12 cellular contexts compared by ENCODE assay signal in the genomic region with DNA sequence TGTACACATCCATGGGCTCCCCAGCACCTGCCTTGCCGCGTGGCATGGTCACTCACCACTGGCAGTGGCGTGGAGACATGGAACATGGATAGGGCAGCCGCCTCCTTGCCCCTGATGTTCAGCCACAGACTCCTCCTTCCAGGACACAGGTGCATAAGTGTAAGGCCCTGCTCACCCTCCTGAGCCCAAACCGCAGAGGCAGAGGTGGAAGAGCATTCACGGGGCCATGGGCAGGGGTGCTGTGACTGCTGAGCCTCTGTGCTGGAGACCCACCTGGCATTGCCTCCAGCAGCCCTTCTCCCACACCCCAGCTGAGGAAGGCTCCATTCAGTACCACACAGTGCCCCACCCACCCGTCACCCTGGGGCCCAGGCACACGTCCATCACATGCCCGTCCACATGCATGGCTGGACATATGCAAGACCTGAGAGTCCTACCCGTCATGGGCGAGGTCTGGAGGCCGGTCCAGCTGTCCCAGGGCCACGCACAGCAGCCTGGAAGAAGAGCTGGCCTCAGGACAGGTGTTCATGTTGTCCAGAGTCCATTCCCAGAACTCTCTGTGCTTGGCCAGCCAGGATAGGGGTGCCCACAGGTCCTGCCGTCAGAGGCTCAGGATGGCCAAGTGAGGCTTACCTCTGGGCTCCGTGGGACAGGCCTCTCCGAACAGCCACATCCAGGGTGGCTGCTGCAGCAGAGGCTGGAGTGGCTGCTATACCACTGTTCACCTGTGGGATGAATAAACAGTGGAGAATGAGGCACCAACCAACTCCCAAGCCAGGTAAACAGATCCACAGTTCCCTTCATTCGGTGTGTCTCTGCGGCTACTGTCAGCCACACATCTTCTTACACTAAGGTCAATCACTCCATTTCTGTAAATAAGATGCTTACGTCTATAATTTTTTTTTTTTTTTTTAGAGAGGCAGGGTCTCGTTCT. TPM values are rescaled to one million over a fixed set of nuclear protein-coding genes. Genes with fewer than 3 reads are reported as not detected.
A peak's percentile ranks its signal among the peaks of the same experiment; 100 is the strongest.
DNase-seq lines count a peak whose midpoint lies in the region; ATAC-seq, FAIRE-seq and TF ChIP-seq lines count a peak whose summit lies in the region.
"Had no signal": no experiment of that assay in that cellular context is flagged by ENCODE, and none has a peak within 500 bp of the region (broad histone marks: within the 10 kb centered on the region; RNA-seq: fewer than 3 reads in every experiment).

No MANE protein-coding gene starts in this region.

- CTCF ChIA-PET in GM12878 (lab: Yijun Ruan, JAX) = interaction anchor here (1.2 to 1.6 kb wide), 2 partner anchors 9 to 14 kb away, joined by 3 read pairs; no protein-coding TSS in a partner anchor

- H3K9ac ChIP-seq in HUES6 (ENCODE audit: low read length) (no peak overlapping the region), GM12878 (ENCODE audit: control insufficient read depth, insufficient read depth, low read length) (no peak overlapping the region)

- peak; percentile 32; the same call in 1 of the 2 replicates for TF ChIP-seq POLR2A in GM12878 (IDR thresholded peaks at IDR 0.05; ENCODE audit: low read depth, low read length)

- FAIRE-seq in GM12878 (lab: Jason Lieb, UNC) = no peak
- FAIRE-seq: frontal cortex had no signal

- H4K20me1 ChIP-seq in GM12878 (ENCODE audit: control insufficient read depth, insufficient read depth) = no peaks in the 10 kb centered on the region; the same call in none of the 2 replicates

- BruUV-seq in GM12878 (replicated peaks; lab: Mats Ljungman, UMichigan) = no TSS peak

- no peaks in the 10 kb centered on the region for H3K27me3 Mint-ChIP-seq in nephron (ENCODE audit: low read depth)

- H3K4me1 Mint-ChIP-seq in nephron = peaks cover 15% of the 10 kb centered on the region

- peak overlapping the region; percentile 76 to 97 (median 81) for H3K4me3 Mint-ChIP-seq in nephron

- RAD21 ChIA-PET in GM12878 (lab: Charles Lee; ENCODE audit: unreplicated experiment) = no interaction called here

- H3K9me3 ChIP-seq in HUES6 (ENCODE audit: control insufficient read depth, insufficient read depth, low read depth, low read length) = no peaks in the 10 kb centered on the region
- H3K9me3 ChIP-seq in GM12878 (replicated peaks; ENCODE audit: control insufficient read depth, insufficient read depth, low read length) = no peaks in the 10 kb centered on the region

- TF ChIP-seq CTCF in GM12878 (IDR thresholded peaks at IDR 0.05 in 2 of 3, conservative IDR thresholded peaks at IDR 0.05 in 1 of 3; ENCODE audit: control insufficient read depth in 2 of 3, extremely low read depth in 1 of 3, insufficient read depth in 1 of 3, low read depth in 3 of 3, low read length in 3 of 3) = peak in 2 of 3 experiments; percentile 11 to 14; a peak in 2 of 6 replicates
- no peak for TF ChIP-seq CTCF in nephron (IDR thresholded peaks at IDR 0.05; ENCODE audit: unreplicated experiment in 3 of 3)

- DNase-seq in COLO668 (lab: John Stamatoyannopoulos, UW; ENCODE audit: unreplicated experiment) (peak; percentile 13), GM12878 (ENCODE audit: low read depth, low spot score) (no peak), DMS153 (lab: John Stamatoyannopoulos, UW) (no peak), cerebellar cortex (ENCODE audit: low spot score) (no peak)
- DNase-seq: KG1, retina, Right ventricle myocardium superior had no signal

- 73% methylated on average over 18 of the region's 20 CpGs for WGBS in GM12878 (ENCODE audit: insufficient coverage, insufficient replicate concordance, low lambda C conversion rate, missing lambda C conversion rate)

- intact Hi-C loops in GM12878 (cut with micrococcal nuclease; ENCODE audit: unreplicated experiment) = loop anchor here (10.0 kb wide), 1 partner anchor 228 kb away; a partner anchor contains a TSS

- H3K9me3 Mint-ChIP-seq in nephron = no peaks in the 10 kb centered on the region

- H3K36me3 Mint-ChIP-seq in nephron (ENCODE audit: low read depth) = no peaks in the 10 kb centered on the region

- no peak overlapping the region for H2AFZ ChIP-seq in GM12878 (ENCODE audit: control insufficient read depth, low read depth, low read length)

- in situ Hi-C loops in GM12878 (cut with MboI) = no loop called here

- no peak for TF ChIP-seq EP300 in GM12878 (IDR thresholded peaks at IDR 0.05; ENCODE audit: borderline replicate concordance in 1 of 2, control insufficient read depth in 1 of 2, low read depth in 2 of 2, low read length in 2 of 2)

- peaks cover 51% of the 10 kb centered on the region for H3K79me2 ChIP-seq in GM12878 (ENCODE audit: control insufficient read depth, insufficient read depth, low read length)

- SMC1A ChIA-PET in GM12878 (lab: Charles Lee; ENCODE audit: uncharacterized antibody, unreplicated experiment) = no interaction called here

- POLR2A ChIA-PET in GM12878 (lab: Charles Lee) = interaction anchor here (1.0 kb wide), 1 partner anchor 60 kb away, joined by 3 read pairs; no protein-coding TSS in a partner anchor

- ATAC-seq in GM12878 = no peak
- no peak for ATAC-seq in HG02885 (IDR thresholded peaks at IDR 0.05; ENCODE audit: poor library complexity, unreplicated experiment)
- no peak for ATAC-seq in HG02938 (IDR thresholded peaks at IDR 0.05; ENCODE audit: unreplicated experiment)

- no peaks in the 10 kb centered on the region for H3K27me3 ChIP-seq in HUES6 (ENCODE audit: control insufficient read depth, insufficient read depth, low read length)
- H3K27me3 ChIP-seq in GM12878 (replicated peaks in 1 of 2; ENCODE audit: control insufficient read depth in 2 of 2, insufficient read depth in 2 of 2, low read length in 1 of 2) = no peaks in the 10 kb centered on the region

- no peak for TF ChIP-seq RAD21 in GM12878 (IDR thresholded peaks at IDR 0.05; ENCODE audit: insufficient read depth, low read depth, low read length)

- H3K4me2 ChIP-seq in GM12878 (ENCODE audit: control insufficient read depth, insufficient read depth) = peak overlapping the region; percentile 91

- H3K36me3 ChIP-seq in HUES6 (ENCODE audit: control insufficient read depth, insufficient read depth, low read length) (peaks cover 10% of the 10 kb centered on the region), GM12878 (ENCODE audit: control insufficient read depth in 2 of 2, insufficient read depth in 2 of 2, low read length in 1 of 2) (peaks cover 6 to 14% of the 10 kb centered on the region in 2 experiments; a peak in 3 of 4 replicates)

- no peak overlapping the region for H3K27ac ChIP-seq in HUES6 (ENCODE audit: low read depth, low read length)
- no peak overlapping the region for H3K27ac ChIP-seq in GM12878 (ENCODE audit: control insufficient read depth, insufficient read depth)

- H3K4me1 ChIP-seq in HUES6 (ENCODE audit: control insufficient read depth, insufficient read depth, low read length) (peaks cover 18% of the 10 kb centered on the region), GM12878 (ENCODE audit: control insufficient read depth, insufficient read depth, low read length) (peaks cover 29% of the 10 kb centered on the region)

- peak overlapping the region; percentile 87; the same call in 1 of the 2 replicates for H3K4me3 ChIP-seq in HUES6 (ENCODE audit: low read depth, low read length)
- H3K4me3 ChIP-seq in GM12878 = peak overlapping the region; percentile 73

- no peak overlapping the region for H3K27ac Mint-ChIP-seq in nephron

RNA-seq across cellular contexts. Expression of a gene that starts 1.7 kb away (rescaled TPM):
- 117 and 138 TPM in 2 replicates for total RNA-seq in GM12878 (2013; cell fraction: nucleolus; rRNA removed)
- total RNA-seq in GM12878 (2014; rRNA removed) (29.8 and 31.1 TPM in 2 replicates), GM12878 (2014; rRNA removed; fragmentation: Illumina TruSeq; extraction: Trizol) (9.7 and 10.4 TPM in 2 replicates), GM12878 (2021) (33.3 and 41.4 TPM in 2 replicates)
- polyA plus RNA-seq in GM12878 (2011; ENCODE audit: low read depth) = 14.9 TPM
- polyA plus RNA-seq in GM12878 (2011; rRNA removed) (7.7 and 16.1 TPM in 2 replicates), GM12878 (2014; fragmentation: Illumina TruSeq; extraction: Trizol) (5.7 and 9.6 TPM in 2 replicates), GM12878 (2014; fragmentation: Nextera tagmentation; extraction: Ambion mirVana) (1 to 10 TPM in 1 of 2 experiments, under 1 TPM in 1; 0.74 to 2.0 TPM), GM12878 (2014; rRNA removed) (35.5 and 42.2 TPM in 2 replicates), GM12878 (2016; fragmentation: Nextera tagmentation; extraction: Ambion mirVana) (10 to 100 TPM; 22.8 to 23.0 TPM)
- polyA plus RNA-seq in GM12878 (2011; cell fraction: cytosol; rRNA removed) = 16.2 and 26.4 TPM in 2 replicates
- polyA plus RNA-seq in GM12878 (2011; cell fraction: nucleus; rRNA removed) = 370 and 394 TPM in 2 replicates
- 31.4 and 32.3 TPM in 2 replicates for polyA plus RNA-seq in GM12878 (2012)
- polyA minus RNA-seq in GM12878 (2011; rRNA and poly(A)+ RNA removed) = 13.4 and 15.0 TPM in 2 replicates
- polyA minus RNA-seq in GM12878 (2011; cell fraction: cytosol; rRNA and poly(A)+ RNA removed) = 10.2 and 10.4 TPM in 2 replicates
- 32.4 and 44.1 TPM in 2 replicates for polyA minus RNA-seq in GM12878 (2011; cell fraction: nucleus; rRNA and poly(A)+ RNA removed)

RNA-seq across cellular contexts. Expression of a gene that starts 4.6 kb away (rescaled TPM):
- total RNA-seq in GM12878 (2013; cell fraction: nucleolus; rRNA removed) = 111 and 138 TPM in 2 replicates
- total RNA-seq in GM12878 (2014; rRNA removed) (13.8 and 20.5 TPM in 2 replicates), GM12878 (2014; rRNA removed; fragmentation: Illumina TruSeq; extraction: Trizol) (3.9 and 5.1 TPM in 2 replicates), GM12878 (2021) (42.4 and 48.6 TPM in 2 replicates)
- 19.5 TPM for polyA plus RNA-seq in GM12878 (2011; ENCODE audit: low read depth)
- polyA plus RNA-seq in GM12878 (2011; rRNA removed) (4.4 and 7.9 TPM in 2 replicates), GM12878 (2014; fragmentation: Illumina TruSeq; extraction: Trizol) (1.2 and 4.3 TPM in 2 replicates), GM12878 (2014; fragmentation: Nextera tagmentation; extraction: Ambion mirVana) (under 1 TPM; 0.26 to 0.51 TPM), GM12878 (2014; rRNA removed) (42.3 and 51.7 TPM in 2 replicates), GM12878 (2016; fragmentation: Nextera tagmentation; extraction: Ambion mirVana) (1 to 10 TPM; 4.5 to 5.0 TPM)
- 6.1 and 11.1 TPM in 2 replicates for polyA plus RNA-seq in GM12878 (2011; cell fraction: cytosol; rRNA removed)
- polyA plus RNA-seq in GM12878 (2011; cell fraction: nucleus; rRNA removed) = 298 and 323 TPM in 2 replicates
- polyA plus RNA-seq in GM12878 (2012) = 62.3 and 69.8 TPM in 2 replicates
- polyA minus RNA-seq in GM12878 (2011; rRNA and poly(A)+ RNA removed) = 9.3 and 15.4 TPM in 2 replicates
- 11.4 and 11.5 TPM in 2 replicates for polyA minus RNA-seq in GM12878 (2011; cell fraction: cytosol; rRNA and poly(A)+ RNA removed)
- 51.5 and 73.5 TPM in 2 replicates for polyA minus RNA-seq in GM12878 (2011; cell fraction: nucleus; rRNA and poly(A)+ RNA removed)

RNA-seq across cellular contexts. Expression of a gene that starts 15.0 kb away (rescaled TPM):
- 54.9 and 65.7 TPM in 2 replicates for total RNA-seq in GM12878 (2013; cell fraction: nucleolus; rRNA removed)
- total RNA-seq in GM12878 (2014; rRNA removed) = 22.8 and 23.0 TPM in 2 replicates
- 14.5 and 16.5 TPM in 2 replicates for total RNA-seq in GM12878 (2014; rRNA removed; fragmentation: Illumina TruSeq; extraction: Trizol)
- 34.0 and 38.9 TPM in 2 replicates for total RNA-seq in GM12878 (2021)
- 6.8 TPM for polyA plus RNA-seq in GM12878 (2011; ENCODE audit: low read depth)
- polyA plus RNA-seq in GM12878 (2011; rRNA removed) = 7.5 and 16.1 TPM in 2 replicates
- 22.6 and 27.5 TPM in 2 replicates for polyA plus RNA-seq in GM12878 (2011; cell fraction: cytosol; rRNA removed)
- 130 and 145 TPM in 2 replicates for polyA plus RNA-seq in GM12878 (2011; cell fraction: nucleus; rRNA removed)
- polyA plus RNA-seq in GM12878 (2012) = 15.0 and 21.3 TPM in 2 replicates
- 3.6 and 16.1 TPM in 2 replicates for polyA plus RNA-seq in GM12878 (2014; fragmentation: Illumina TruSeq; extraction: Trizol)
- polyA plus RNA-seq in GM12878 (2014; fragmentation: Nextera tagmentation; extraction: Ambion mirVana) = 1 to 10 TPM; 1.1 to 3.8 TPM
- 32.0 and 33.2 TPM in 2 replicates for polyA plus RNA-seq in GM12878 (2014; rRNA removed)
- 10 to 100 TPM in 1 of 2 experiments, 1 to 10 TPM in 1; 9.5 to 17.1 TPM for polyA plus RNA-seq in GM12878 (2016; fragmentation: Nextera tagmentation; extraction: Ambion mirVana)
- 12.6 and 18.3 TPM in 2 replicates for polyA minus RNA-seq in GM12878 (2011; rRNA and poly(A)+ RNA removed)
- 7.8 and 10.4 TPM in 2 replicates for polyA minus RNA-seq in GM12878 (2011; cell fraction: cytosol; rRNA and poly(A)+ RNA removed)
- 25.1 and 35.3 TPM in 2 replicates for polyA minus RNA-seq in GM12878 (2011; cell fraction: nucleus; rRNA and poly(A)+ RNA removed)

RNA-seq across cellular contexts. Expression of a gene that starts 23.7 kb away (rescaled TPM):
- total RNA-seq in GM12878 (2013; cell fraction: nucleolus; rRNA removed) = 5.1 and 5.8 TPM in 2 replicates
- total RNA-seq in GM12878 (2014; rRNA removed) = 9.4 and 10.0 TPM in 2 replicates
- total RNA-seq in GM12878 (2014; rRNA removed; fragmentation: Illumina TruSeq; extraction: Trizol) = 3.8 and 4.0 TPM in 2 replicates
- 10.8 and 12.8 TPM in 2 replicates for total RNA-seq in GM12878 (2021)
- polyA plus RNA-seq in GM12878 (2011; ENCODE audit: low read depth) = 2.6 TPM
- polyA plus RNA-seq in GM12878 (2011; rRNA removed) = 2.5 and 6.2 TPM in 2 replicates
- 5.7 and 9.1 TPM in 2 replicates for polyA plus RNA-seq in GM12878 (2011; cell fraction: cytosol; rRNA removed)
- 33.9 and 40.9 TPM in 2 replicates for polyA plus RNA-seq in GM12878 (2011; cell fraction: nucleus; rRNA removed)
- 6.6 and 7.4 TPM in 2 replicates for polyA plus RNA-seq in GM12878 (2012)
- polyA plus RNA-seq in GM12878 (2014; fragmentation: Illumina TruSeq; extraction: Trizol) = 1.4 and 3.7 TPM in 2 replicates
- polyA plus RNA-seq in GM12878 (2014; fragmentation: Nextera tagmentation; extraction: Ambion mirVana) = under 1 TPM; 0.05 to 0.16 TPM
- polyA plus RNA-seq in GM12878 (2014; rRNA removed) = 11.6 and 14.0 TPM in 2 replicates
- polyA plus RNA-seq in GM12878 (2016; fragmentation: Nextera tagmentation; extraction: Ambion mirVana) = under 1 TPM; 0.44 to 0.58 TPM
- 3.4 and 6.0 TPM in 2 replicates for polyA minus RNA-seq in GM12878 (2011; rRNA and poly(A)+ RNA removed)
- polyA minus RNA-seq in GM12878 (2011; cell fraction: cytosol; rRNA and poly(A)+ RNA removed) = 2.1 and 3.0 TPM in 2 replicates
- polyA minus RNA-seq in GM12878 (2011; cell fraction: nucleus; rRNA and poly(A)+ RNA removed) = 2.9 and 3.2 TPM in 2 replicates

RNA-seq across cellular contexts. Expression of a gene that starts 45.7 kb away (rescaled TPM):
- 8.6 and 12.9 TPM in 2 replicates for total RNA-seq in GM12878 (2013; cell fraction: nucleolus; rRNA removed)
- total RNA-seq in GM12878 (2014; rRNA removed) (19.8 and 23.3 TPM in 2 replicates), GM12878 (2014; rRNA removed; fragmentation: Illumina TruSeq; extraction: Trizol) (4.1 and 4.3 TPM in 2 replicates), GM12878 (2021) (18.1 and 21.7 TPM in 2 replicates)
- 4.5 TPM for polyA plus RNA-seq in GM12878 (2011; ENCODE audit: low read depth)
- polyA plus RNA-seq in GM12878 (2011; rRNA removed) (3.2 and 7.6 TPM in 2 replicates), GM12878 (2014; fragmentation: Illumina TruSeq; extraction: Trizol) (0.16 and 2.4 TPM in 2 replicates), GM12878 (2014; fragmentation: Nextera tagmentation; extraction: Ambion mirVana) (1 to 10 TPM in 1 of 2 experiments, under 1 TPM in 1; 0.42 to 1.4 TPM), GM12878 (2014; rRNA removed) (20.3 and 28.2 TPM in 2 replicates), GM12878 (2016; fragmentation: Nextera tagmentation; extraction: Ambion mirVana) (1 to 10 TPM; 2.1 to 2.3 TPM)
- polyA plus RNA-seq in GM12878 (2011; cell fraction: cytosol; rRNA removed) = 13.6 and 22.1 TPM in 2 replicates
- 54.5 and 73.7 TPM in 2 replicates for polyA plus RNA-seq in GM12878 (2011; cell fraction: nucleus; rRNA removed)
- polyA plus RNA-seq in GM12878 (2012) = 15.2 and 16.0 TPM in 2 replicates
- polyA minus RNA-seq in GM12878 (2011; rRNA and poly(A)+ RNA removed) = 5.2 and 11.2 TPM in 2 replicates
- 3.5 and 3.7 TPM in 2 replicates for polyA minus RNA-seq in GM12878 (2011; cell fraction: cytosol; rRNA and poly(A)+ RNA removed)
- polyA minus RNA-seq in GM12878 (2011; cell fraction: nucleus; rRNA and poly(A)+ RNA removed) = 5.3 and 7.7 TPM in 2 replicates

Comparison
In these comparisons a context has a peak if more than half of its experiments do, and no peak if none do; other contexts are left out.
1. CTCF ChIP-seq: peak in GM12878 (2 of 3); none in nephron (0 of 3).